11 cellular contexts compared by ENCODE assay signal in genomic region chr2:241774419-241775222, GRCh38. TPM values are rescaled to one million over a fixed set of nuclear protein-coding genes. Genes with fewer than 3 reads are reported as not detected.
DNase-seq lines count a peak whose midpoint lies in the region; ATAC-seq and TF ChIP-seq lines count a peak whose summit lies in the region.
"Had no signal": no experiment of that assay in that cellular context is flagged by ENCODE, and none has a peak within 500 bp of the region (broad histone marks: within the 10 kb centered on the region; RNA-seq: fewer than 3 reads in every experiment).

No MANE protein-coding gene starts in this region.

- no peaks in the 10 kb centered on the region for H3K9me3 Mint-ChIP-seq in activated naive CD8-positive, alpha-beta T cell treated with anti-CD3 and anti-CD28 coated beads, Interleukin-2, amount 50 U/mL, for 24 hours
- H3K9me3 Mint-ChIP-seq in activated naive CD8-positive, alpha-beta T cell treated with anti-CD3 and anti-CD28 coated beads for 36 hours, result no peaks in the 10 kb centered on the region
- H3K9me3 Mint-ChIP-seq: CD4-positive, alpha-beta memory T cell had no signal

- DNase-seq in activated naive CD8-positive, alpha-beta T cell treated with anti-CD3 and anti-CD28 coated beads, Interleukin-2, amount 50 U/mL, for 24 hours, result peak; percentile 1
- DNase-seq in activated naive CD8-positive, alpha-beta T cell treated with anti-CD3 and anti-CD28 coated beads for 36 hours, result no peak
- DNase-seq in Peyer's patch, result peak in 2 of 3 donors; percentile 47 to 55
- DNase-seq in fibroblast of villous mesenchyme (ENCODE audit: low read depth), result peak; percentile 58
- peak; percentile 79 for DNase-seq in transverse colon
- DNase-seq: NCI-H2107 had no signal

- H3K9me3 ChIP-seq in Peyer's patch, result no peaks in the 10 kb centered on the region
- H3K9me3 ChIP-seq in transverse colon, result no peaks in the 10 kb centered on the region

- H3K36me3 Mint-ChIP-seq in activated naive CD8-positive, alpha-beta T cell treated with anti-CD3 and anti-CD28 coated beads, Interleukin-2, amount 50 U/mL, for 24 hours (ENCODE audit: low read depth), result no peaks in the 10 kb centered on the region
- no peaks in the 10 kb centered on the region for H3K36me3 Mint-ChIP-seq in activated naive CD8-positive, alpha-beta T cell treated with anti-CD3 and anti-CD28 coated beads for 36 hours
- H3K36me3 Mint-ChIP-seq: CD4-positive, alpha-beta memory T cell had no signal

- H3K4me1 ChIP-seq in Peyer's patch (peaks cover 0 to 15% (median 5%) of the 10 kb centered on the region in 4 donors), transverse colon (peaks cover 5 to 47% (median 35%) of the 10 kb centered on the region in 4 donors)

- TF ChIP-seq EP300 in transverse colon (IDR thresholded peaks at IDR 0.05; ENCODE audit: low read depth), result no peak

- H3K27ac ChIP-seq in Peyer's patch (no peak overlapping the region), transverse colon (peak overlapping the region; percentile 79 to 90 (median 84))

- ATAC-seq in activated naive CD8-positive, alpha-beta T cell treated with anti-CD3 and anti-CD28 coated beads, Interleukin-2, amount 50 U/mL, for 24 hours, result no peak
- ATAC-seq in HG02798 (IDR thresholded peaks at IDR 0.05; ENCODE audit: poor library complexity, unreplicated experiment) (no peak), GM18907 (IDR thresholded peaks at IDR 0.05; ENCODE audit: unreplicated experiment) (no peak), HG03439 (IDR thresholded peaks at IDR 0.05; ENCODE audit: unreplicated experiment) (no peak)

- TF ChIP-seq POLR2A in Peyer's patch (IDR thresholded peaks at IDR 0.05), result no peak
- no peak for TF ChIP-seq POLR2A in transverse colon (IDR thresholded peaks at IDR 0.05)

- H3K27ac Mint-ChIP-seq in activated naive CD8-positive, alpha-beta T cell treated with anti-CD3 and anti-CD28 coated beads, Interleukin-2, amount 50 U/mL, for 24 hours, result no peak overlapping the region
- H3K27ac Mint-ChIP-seq in activated naive CD8-positive, alpha-beta T cell treated with anti-CD3 and anti-CD28 coated beads for 36 hours, result no peak overlapping the region
- H3K27ac Mint-ChIP-seq: CD4-positive, alpha-beta memory T cell had no signal

- H3K36me3 ChIP-seq in Peyer's patch (no peaks in the 10 kb centered on the region), transverse colon (no peaks in the 10 kb centered on the region)

- H3K4me3 Mint-ChIP-seq in activated naive CD8-positive, alpha-beta T cell treated with anti-CD3 and anti-CD28 coated beads, Interleukin-2, amount 50 U/mL, for 24 hours, result no peak overlapping the region
- H3K4me3 Mint-ChIP-seq in activated naive CD8-positive, alpha-beta T cell treated with anti-CD3 and anti-CD28 coated beads for 36 hours, result no peak overlapping the region
- H3K4me3 Mint-ChIP-seq: CD4-positive, alpha-beta memory T cell had no signal

- in situ Hi-C loops in transverse colon (cut with MboI; ENCODE audit: low pct_ligation_motif_present in 1 of 4, low pct_unique_long_range_greater_than_20kb in 1 of 4, low sequenced_read_pairs in 3 of 4), result no loop called here

- intact Hi-C loops in transverse colon (cut with DNase I; ENCODE audit: low total_unique reads), result no loop called here

- H3K4me3 ChIP-seq in Peyer's patch, result no peak overlapping the region
- H3K4me3 ChIP-seq in fibroblast of villous mesenchyme (ENCODE audit: low read depth, low read length), result no peak overlapping the region
- peak overlapping the region in 1 of 4 donors; percentile 16 for H3K4me3 ChIP-seq in transverse colon

- H3K4me1 Mint-ChIP-seq in activated naive CD8-positive, alpha-beta T cell treated with anti-CD3 and anti-CD28 coated beads, Interleukin-2, amount 50 U/mL, for 24 hours, result peaks cover 13% of the 10 kb centered on the region
- peaks cover 13% of the 10 kb centered on the region for H3K4me1 Mint-ChIP-seq in activated naive CD8-positive, alpha-beta T cell treated with anti-CD3 and anti-CD28 coated beads for 36 hours

- TF ChIP-seq CTCF in Peyer's patch (IDR thresholded peaks at IDR 0.05) (no peak), fibroblast of villous mesenchyme (IDR thresholded peaks at IDR 0.05; ENCODE audit: insufficient read depth, low read depth, low read length) (no peak), transverse colon (IDR thresholded peaks at IDR 0.05) (no peak)

- H3K27me3 Mint-ChIP-seq in activated naive CD8-positive, alpha-beta T cell treated with anti-CD3 and anti-CD28 coated beads, Interleukin-2, amount 50 U/mL, for 24 hours, result peaks cover 2% of the 10 kb centered on the region
- no peaks in the 10 kb centered on the region for H3K27me3 Mint-ChIP-seq in activated naive CD8-positive, alpha-beta T cell treated with anti-CD3 and anti-CD28 coated beads for 36 hours
- H3K27me3 Mint-ChIP-seq: CD4-positive, alpha-beta memory T cell had no signal

- H3K27me3 ChIP-seq in Peyer's patch (no peaks in the 10 kb centered on the region), transverse colon (no peaks in the 10 kb centered on the region)

- WGBS in transverse colon (ENCODE audit: low coverage in 1 of 2), 2 donors, result 49% methylated on average over 13 of the region's 40 CpGs; no CpG with 5 or more reads in 1 of the 2 donors

RNA-seq across cellular contexts. Expression of gene GAL3ST2, which starts 2.0 kb away (rescaled TPM):
- under 1 TPM in 1 of 2 experiments, not detected in 1; 0.31 TPM for total RNA-seq in activated naive CD8-positive, alpha-beta T cell treated with anti-CD3 and anti-CD28 coated beads for 36 hours
- total RNA-seq in Peyer's patch (1 to 10 TPM in 1 of 4 donors, under 1 TPM in 1, not detected in 2; 0.80 to 3.3 TPM), fibroblast of villous mesenchyme (under 0.01 and 0.43 TPM in 2 replicates), transverse colon (100 to 1,000 TPM in 1 of 4 donors, 10 to 100 TPM in 3; 50.8 to 364 (median 76.0) TPM)
- total RNA-seq: skeletal muscle tissue had no signal

RNA-seq across cellular contexts. Expression of gene NEU4, which starts 34.4 kb away (rescaled TPM):
- under 1 TPM; 0.08 to 0.40 TPM for total RNA-seq in activated naive CD8-positive, alpha-beta T cell treated with anti-CD3 and anti-CD28 coated beads for 36 hours
- total RNA-seq in Peyer's patch (10 to 100 TPM; 35.5 to 73.3 (median 55.9) TPM), fibroblast of villous mesenchyme (not detected in 2 replicates), transverse colon (100 to 1,000 TPM in 2 of 4 donors, 10 to 100 TPM in 2; 58.1 to 195 (median 93.9) TPM)

RNA-seq across cellular contexts. Expression of gene D2HGDH, which starts 40.2 kb away (rescaled TPM):
- 10 to 100 TPM; 26.9 to 29.3 TPM for total RNA-seq in activated naive CD8-positive, alpha-beta T cell treated with anti-CD3 and anti-CD28 coated beads for 36 hours
- total RNA-seq in Peyer's patch, result 100 to 1,000 TPM in 1 of 4 donors, 10 to 100 TPM in 3; 36.4 to 122 (median 77.7) TPM
- total RNA-seq in fibroblast of villous mesenchyme, result 13.4 and 18.0 TPM in 2 replicates
- 100 to 1,000 TPM in 1 of 4 donors, 10 to 100 TPM in 3; 53.2 to 150 (median 55.5) TPM for total RNA-seq in transverse colon

Comparison
In these comparisons a context has a peak if more than half of its experiments do, and no peak if none do; other contexts are left out.
1. H3K27ac ChIP-seq: peak in transverse colon (4 of 4); none in Peyer's patch (0 of 4).
2. RNA of gene GAL3ST2, which starts 2.0 kb away (total RNA-seq): 50.8 to 364 TPM in transverse colon; 0.80 to 3.3 TPM in Peyer's patch, under 0.01 to 0.43 TPM in fibroblast of villous mesenchyme and 0.31 TPM in activated naive CD8-positive, alpha-beta T cell treated with anti-CD3 and anti-CD28 coated beads for 36 hours; every median in the first group is over 10 times any median in the second.
3. RNA of gene NEU4, which starts 34.4 kb away (total RNA-seq): 58.1 to 195 TPM in transverse colon and 35.5 to 73.3 TPM in Peyer's patch; 0.08 to 0.40 TPM in activated naive CD8-positive, alpha-beta T cell treated with anti-CD3 and anti-CD28 coated beads for 36 hours and not detected in fibroblast of villous mesenchyme; every median in the first group is over 10 times any median in the second.